Comparison of ENCODE assay signal across 8 cellular contexts in genomic region chr12:123269980-123270379, GRCh38. TPM values are rescaled to one million over a fixed set of nuclear protein-coding genes. Genes with fewer than 3 reads are reported as not detected.
DNase-seq lines count a peak whose midpoint lies in the region; ATAC-seq, FAIRE-seq and TF ChIP-seq lines count a peak whose summit lies in the region.

No MANE protein-coding gene starts in this region.

- peaks cover 23% of the 10 kb centered on the region for H3K9me3 Mint-ChIP-seq in glutamatergic neuron (ENCODE audit: unreplicated experiment)

- peak overlapping the region; percentile 82 for H3K4me3 ChIP-seq in WI38 (ENCODE audit: low read depth, low read length)
- peak overlapping the region; percentile 75 for H3K4me3 ChIP-seq in rectal smooth muscle tissue (ENCODE audit: low read length)

- H3K4me1 Mint-ChIP-seq in glutamatergic neuron (ENCODE audit: low read depth, unreplicated experiment), result peaks cover 24% of the 10 kb centered on the region

- no peaks in the 10 kb centered on the region for H3K27me3 ChIP-seq in rectal smooth muscle tissue (ENCODE audit: control insufficient read depth, insufficient read depth, low read length)

- H3K27me3 Mint-ChIP-seq in glutamatergic neuron (ENCODE audit: unreplicated experiment), result peaks cover 21% of the 10 kb centered on the region

- no peaks in the 10 kb centered on the region for H3K36me3 Mint-ChIP-seq in glutamatergic neuron (ENCODE audit: unreplicated experiment)

- peaks cover 10% of the 10 kb centered on the region for H3K4me1 ChIP-seq in rectal smooth muscle tissue (ENCODE audit: control insufficient read depth, insufficient read depth, low read length)

- peaks cover 6% of the 10 kb centered on the region for H3K36me3 ChIP-seq in rectal smooth muscle tissue (ENCODE audit: control insufficient read depth, insufficient read depth, low read length)

- ATAC-seq in HG03354 (IDR thresholded peaks at IDR 0.05; ENCODE audit: poor library complexity, severe bottlenecking, unreplicated experiment), result no peak

- peak overlapping the region; percentile 73 for H3K27ac ChIP-seq in rectal smooth muscle tissue (ENCODE audit: low read depth, low read length)

- TF ChIP-seq CTCF in WI38 (IDR thresholded peaks at IDR 0.05; ENCODE audit: low read depth, low read length) (no peak), glutamatergic neuron (IDR thresholded peaks at IDR 0.05; ENCODE audit: partially characterized antibody, unreplicated experiment) (no peak), D721Med (IDR thresholded peaks at IDR 0.05; ENCODE audit: insufficient read depth, missing control alignments) (no peak)

- H3K27ac Mint-ChIP-seq in glutamatergic neuron (ENCODE audit: unreplicated experiment), result peak overlapping the region; percentile 99

- TF ChIP-seq POLR2A in erythroblast (IDR thresholded peaks at IDR 0.05; ENCODE audit: low read length), result no peak

- peak overlapping the region; percentile 26 for H3K9ac ChIP-seq in rectal smooth muscle tissue (ENCODE audit: low read length)

- H3K4me3 Mint-ChIP-seq in glutamatergic neuron (ENCODE audit: unreplicated experiment), result peak overlapping the region; percentile 95

- no peak for FAIRE-seq in D721Med (lab: Jason Lieb, UNC)

- DNase-seq in activated CD4-positive, CD25-positive, alpha-beta regulatory T cell treated with anti-CD3 and anti-CD28 coated beads, Interleukin-2, amount 50 U/mL, for 72 hours, result peak; percentile 30
- no peak for DNase-seq in activated CD4-positive, CD25-positive, alpha-beta regulatory T cell (lab: John Stamatoyannopoulos, UW)
- DNase-seq in glutamatergic neuron (no peak), erythroblast (lab: John Stamatoyannopoulos, UW) (no peak), D721Med (ENCODE audit: insufficient read length, low spot score) (no peak)

RNA-seq across cellular contexts. Expression of gene CDK2AP1, which starts 1.7 kb away (rescaled TPM):
- total RNA-seq in glutamatergic neuron (ENCODE audit: unreplicated experiment), result 135 TPM

RNA-seq across cellular contexts. Expression of gene MTRFR, which starts 36.7 kb away (rescaled TPM):
- 11.1 TPM for total RNA-seq in glutamatergic neuron (ENCODE audit: unreplicated experiment)

RNA-seq across cellular contexts. Expression of gene MPHOSPH9, which starts 37.0 kb away (rescaled TPM):
- total RNA-seq in glutamatergic neuron (ENCODE audit: unreplicated experiment), result 38.4 TPM
